Comparison of ENCODE assay signal across 1 cellular context in the genomic region with DNA sequence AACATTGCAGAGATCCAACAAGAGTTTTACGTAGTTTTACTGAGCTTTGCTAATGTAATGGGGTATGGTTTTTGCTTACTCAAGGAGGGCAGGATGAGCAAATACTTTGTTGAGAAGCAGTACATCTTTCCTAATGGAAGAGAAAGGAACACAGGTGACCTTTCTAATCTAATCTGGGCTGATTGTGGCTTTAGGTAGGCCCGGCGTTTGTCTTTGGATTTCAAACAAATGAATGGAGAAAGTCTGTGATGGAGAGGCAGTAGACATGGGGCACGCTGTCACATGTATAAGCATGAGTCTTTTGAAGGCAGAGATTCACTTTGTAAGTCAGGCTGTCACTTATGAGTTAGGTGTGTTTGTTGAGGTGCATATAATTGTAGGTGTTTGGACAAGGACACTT.
TF ChIP-seq lines count a peak whose summit lies in the region.

No MANE protein-coding gene starts in this region.

TF ChIP-seq in WTC11, 78 proteins besides CTCF, POLR2A, EP300 and RAD21 (continued from another document):
- TF ChIP-seq, protein P1, sequence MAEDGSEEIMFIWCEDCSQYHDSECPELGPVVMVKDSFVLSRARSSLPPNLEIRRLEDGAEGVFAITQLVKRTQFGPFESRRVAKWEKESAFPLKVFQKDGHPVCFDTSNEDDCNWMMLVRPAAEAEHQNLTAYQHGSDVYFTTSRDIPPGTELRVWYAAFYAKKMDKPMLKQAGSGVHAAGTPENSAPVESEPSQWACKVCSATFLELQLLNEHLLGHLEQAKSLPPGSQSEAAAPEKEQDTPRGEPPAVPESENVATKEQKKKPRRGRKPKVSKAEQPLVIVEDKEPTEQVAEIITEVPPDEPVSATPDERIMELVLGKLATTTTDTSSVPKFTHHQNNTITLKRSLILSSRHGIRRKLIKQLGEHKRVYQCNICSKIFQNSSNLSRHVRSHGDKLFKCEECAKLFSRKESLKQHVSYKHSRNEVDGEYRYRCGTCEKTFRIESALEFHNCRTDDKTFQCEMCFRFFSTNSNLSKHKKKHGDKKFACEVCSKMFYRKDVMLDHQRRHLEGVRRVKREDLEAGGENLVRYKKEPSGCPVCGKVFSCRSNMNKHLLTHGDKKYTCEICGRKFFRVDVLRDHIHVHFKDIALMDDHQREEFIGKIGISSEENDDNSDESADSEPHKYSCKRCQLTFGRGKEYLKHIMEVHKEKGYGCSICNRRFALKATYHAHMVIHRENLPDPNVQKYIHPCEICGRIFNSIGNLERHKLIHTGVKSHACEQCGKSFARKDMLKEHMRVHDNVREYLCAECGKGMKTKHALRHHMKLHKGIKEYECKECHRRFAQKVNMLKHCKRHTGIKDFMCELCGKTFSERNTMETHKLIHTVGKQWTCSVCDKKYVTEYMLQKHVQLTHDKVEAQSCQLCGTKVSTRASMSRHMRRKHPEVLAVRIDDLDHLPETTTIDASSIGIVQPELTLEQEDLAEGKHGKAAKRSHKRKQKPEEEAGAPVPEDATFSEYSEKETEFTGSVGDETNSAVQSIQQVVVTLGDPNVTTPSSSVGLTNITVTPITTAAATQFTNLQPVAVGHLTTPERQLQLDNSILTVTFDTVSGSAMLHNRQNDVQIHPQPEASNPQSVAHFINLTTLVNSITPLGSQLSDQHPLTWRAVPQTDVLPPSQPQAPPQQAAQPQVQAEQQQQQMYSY (CRISPR knock-in tag; IDR thresholded peaks at IDR 0.05): no peak
- TF ChIP-seq ATF1 (CRISPR knock-in tag; IDR thresholded peaks at IDR 0.05): no peak
- no peak for TF ChIP-seq PRRX2 (CRISPR knock-in tag; IDR thresholded peaks at IDR 0.05)
- TF ChIP-seq, protein P2, sequence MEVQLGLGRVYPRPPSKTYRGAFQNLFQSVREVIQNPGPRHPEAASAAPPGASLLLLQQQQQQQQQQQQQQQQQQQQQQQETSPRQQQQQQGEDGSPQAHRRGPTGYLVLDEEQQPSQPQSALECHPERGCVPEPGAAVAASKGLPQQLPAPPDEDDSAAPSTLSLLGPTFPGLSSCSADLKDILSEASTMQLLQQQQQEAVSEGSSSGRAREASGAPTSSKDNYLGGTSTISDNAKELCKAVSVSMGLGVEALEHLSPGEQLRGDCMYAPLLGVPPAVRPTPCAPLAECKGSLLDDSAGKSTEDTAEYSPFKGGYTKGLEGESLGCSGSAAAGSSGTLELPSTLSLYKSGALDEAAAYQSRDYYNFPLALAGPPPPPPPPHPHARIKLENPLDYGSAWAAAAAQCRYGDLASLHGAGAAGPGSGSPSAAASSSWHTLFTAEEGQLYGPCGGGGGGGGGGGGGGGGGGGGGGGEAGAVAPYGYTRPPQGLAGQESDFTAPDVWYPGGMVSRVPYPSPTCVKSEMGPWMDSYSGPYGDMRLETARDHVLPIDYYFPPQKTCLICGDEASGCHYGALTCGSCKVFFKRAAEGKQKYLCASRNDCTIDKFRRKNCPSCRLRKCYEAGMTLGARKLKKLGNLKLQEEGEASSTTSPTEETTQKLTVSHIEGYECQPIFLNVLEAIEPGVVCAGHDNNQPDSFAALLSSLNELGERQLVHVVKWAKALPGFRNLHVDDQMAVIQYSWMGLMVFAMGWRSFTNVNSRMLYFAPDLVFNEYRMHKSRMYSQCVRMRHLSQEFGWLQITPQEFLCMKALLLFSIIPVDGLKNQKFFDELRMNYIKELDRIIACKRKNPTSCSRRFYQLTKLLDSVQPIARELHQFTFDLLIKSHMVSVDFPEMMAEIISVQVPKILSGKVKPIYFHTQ (CRISPR knock-in tag; IDR thresholded peaks at IDR 0.05): no peak
- TF ChIP-seq SOX15 (CRISPR knock-in tag; IDR thresholded peaks at IDR 0.05): no peak
- TF ChIP-seq EMX1 (CRISPR knock-in tag; IDR thresholded peaks at IDR 0.05): no peak
- no peak for TF ChIP-seq TCF7 (CRISPR knock-in tag; IDR thresholded peaks at IDR 0.05; ENCODE audit: low read depth)
- TF ChIP-seq E2F4 (CRISPR knock-in tag; IDR thresholded peaks at IDR 0.05; ENCODE audit: borderline replicate concordance, low read depth): no peak
- no peak for TF ChIP-seq GABPB1 (CRISPR knock-in tag; IDR thresholded peaks at IDR 0.05)
- TF ChIP-seq SMAD4 (CRISPR knock-in tag; IDR thresholded peaks at IDR 0.05): no peak
- TF ChIP-seq, protein P3, sequence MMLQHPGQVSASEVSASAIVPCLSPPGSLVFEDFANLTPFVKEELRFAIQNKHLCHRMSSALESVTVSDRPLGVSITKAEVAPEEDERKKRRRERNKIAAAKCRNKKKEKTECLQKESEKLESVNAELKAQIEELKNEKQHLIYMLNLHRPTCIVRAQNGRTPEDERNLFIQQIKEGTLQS (CRISPR knock-in tag; conservative IDR thresholded peaks at IDR 0.05): no peak
- TF ChIP-seq ZBTB21 (CRISPR knock-in tag; IDR thresholded peaks at IDR 0.05; ENCODE audit: borderline replicate concordance): no peak
- TF ChIP-seq, protein P4, sequence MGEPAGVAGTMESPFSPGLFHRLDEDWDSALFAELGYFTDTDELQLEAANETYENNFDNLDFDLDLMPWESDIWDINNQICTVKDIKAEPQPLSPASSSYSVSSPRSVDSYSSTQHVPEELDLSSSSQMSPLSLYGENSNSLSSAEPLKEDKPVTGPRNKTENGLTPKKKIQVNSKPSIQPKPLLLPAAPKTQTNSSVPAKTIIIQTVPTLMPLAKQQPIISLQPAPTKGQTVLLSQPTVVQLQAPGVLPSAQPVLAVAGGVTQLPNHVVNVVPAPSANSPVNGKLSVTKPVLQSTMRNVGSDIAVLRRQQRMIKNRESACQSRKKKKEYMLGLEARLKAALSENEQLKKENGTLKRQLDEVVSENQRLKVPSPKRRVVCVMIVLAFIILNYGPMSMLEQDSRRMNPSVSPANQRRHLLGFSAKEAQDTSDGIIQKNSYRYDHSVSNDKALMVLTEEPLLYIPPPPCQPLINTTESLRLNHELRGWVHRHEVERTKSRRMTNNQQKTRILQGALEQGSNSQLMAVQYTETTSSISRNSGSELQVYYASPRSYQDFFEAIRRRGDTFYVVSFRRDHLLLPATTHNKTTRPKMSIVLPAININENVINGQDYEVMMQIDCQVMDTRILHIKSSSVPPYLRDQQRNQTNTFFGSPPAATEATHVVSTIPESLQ (CRISPR knock-in tag; IDR thresholded peaks at IDR 0.05): no peak
- no peak for TF ChIP-seq NR2C2 (CRISPR knock-in tag; IDR thresholded peaks at IDR 0.05)
- no peak for TF ChIP-seq IRF2 (CRISPR knock-in tag; IDR thresholded peaks at IDR 0.05; ENCODE audit: borderline replicate concordance, low read depth)
- no peak for TF ChIP-seq JAZF1 (CRISPR knock-in tag; IDR thresholded peaks at IDR 0.05)
- no peak for TF ChIP-seq CDX4 (CRISPR knock-in tag; IDR thresholded peaks at IDR 0.05; ENCODE audit: borderline replicate concordance)
